31 cellular contexts compared by ENCODE assay signal in genomic region chr12:104166465-104166864, GRCh38. TPM values are rescaled to one million over a fixed set of nuclear protein-coding genes. Genes with fewer than 3 reads are reported as not detected.
DNase-seq lines count a peak whose midpoint lies in the region; ATAC-seq and TF ChIP-seq lines count a peak whose summit lies in the region.
"Had no signal": no experiment of that assay in that cellular context is flagged by ENCODE, and none has a peak within 500 bp of the region (broad histone marks: within the 10 kb centered on the region; RNA-seq: fewer than 3 reads in every experiment).

No MANE protein-coding gene starts in this region.

- H3K4ac ChIP-seq in IMR-90 (ENCODE audit: low read depth, low read length) = no peak overlapping the region

- no peak for TF ChIP-seq RAD21 in IMR-90 (IDR thresholded peaks at IDR 0.05; ENCODE audit: low read length)

- dilution Hi-C loops in IMR-90 (cut with HindIII; ENCODE audit: low sequenced_read_pairs, unreplicated experiment) = no loop called here

- H3K79me1 ChIP-seq in IMR-90 (ENCODE audit: low read depth in 1 of 2, low read length in 2 of 2) = no peaks in the 10 kb centered on the region

- H2AK9ac ChIP-seq in IMR-90 (replicated peaks; ENCODE audit: low read depth, low read length, poor library complexity) = no peak overlapping the region

- no peak overlapping the region for H2BK5ac ChIP-seq in IMR-90 (ENCODE audit: low read depth, low read length, poor library complexity, severe bottlenecking)

- H3K9me1 ChIP-seq in IMR-90 (ENCODE audit: insufficient read depth, low read length) = no peaks in the 10 kb centered on the region

- in situ Hi-C loops in IMR-90 (cut with MboI; ENCODE audit: low sequenced_read_pairs) = no loop called here
- in situ Hi-C loops in astrocyte of the cerebellum (cut with HindIII; ENCODE audit: low sequenced_read_pairs) = no loop called here

- no peaks in the 10 kb centered on the region for H3K9me3 ChIP-seq in IMR-90 (ENCODE audit: control insufficient read depth, insufficient read depth, low read length)
- no peaks in the 10 kb centered on the region for H3K9me3 ChIP-seq in heart right ventricle
- no peaks in the 10 kb centered on the region for H3K9me3 ChIP-seq in Caco-2
- H3K9me3 ChIP-seq: adrenal gland, right lobe of liver, thoracic aorta had no signal

- DNase-seq in IMR-90 = peak; percentile 60
- peak; percentile 11 for DNase-seq in astrocyte of the cerebellum (ENCODE audit: low read depth)
- DNase-seq in heart right ventricle = peak in 1 of 2 donors; percentile 9
- DNase-seq in sciatic nerve (ENCODE audit: low spot score) = no peak
- no peak for DNase-seq in Caco-2
- DNase-seq in activated T-cell treated with anti-CD3 and anti-CD28 coated beads, Interleukin-2, amount 50 U/mL, for 4 hours = no peak
- DNase-seq: activated CD4-positive, alpha-beta T cell treated with anti-CD3 and anti-CD28 coated beads for 1 hour; activated CD8-positive, alpha-beta memory T cell treated with anti-CD3 and anti-CD28 coated beads for 24 hours; activated T-cell treated with anti-CD3 and anti-CD28 coated beads, Interleukin-2, amount 50 U/mL, for 24 hours; adrenal gland; AML-193; caudate nucleus; CD4-positive, alpha-beta memory T cell; DMS153; HCEC 1CT; head of caudate nucleus; left colon; midbrain; NCI-H1092 treated with DMSO at 0.1 percent for 48 hours; NCI-H2081; NCI-H345; NCI-H774; nephron progenitor cell; PC-3; right lobe of liver; SIG-M5; stimulated activated CD4-positive, alpha-beta T cell treated with anti-CD3 and anti-CD28 coated beads, Interleukin-4, amount 100 ng/mL, for 4 hours; stimulated activated naive CD4-positive, alpha-beta T cell had no signal

- ATAC-seq in IMR-90 (ENCODE audit: low read depth) (peak; percentile 56), heart right ventricle (peak in 7 of 8 donors; percentile 46 to 66 (median 54)), sciatic nerve (peak; percentile 39), HG03039 (IDR thresholded peaks at IDR 0.05; ENCODE audit: unreplicated experiment) (no peak)
- no peak for ATAC-seq in activated T-cell treated with anti-CD3 and anti-CD28 coated beads, Interleukin-2, amount 50 U/mL, for 4 hours
- ATAC-seq: left colon, PC-3 had no signal

- no peak for TF ChIP-seq POLR2A in IMR-90 (IDR thresholded peaks at IDR 0.05; ENCODE audit: low read depth, low read length)

- intact Hi-C loops in IMR-90 (cut with micrococcal nuclease) (no loop called here), heart right ventricle (cut with DNase I) (no loop called here), sciatic nerve (cut with DNase I) (no loop called here), Caco-2 (cut with micrococcal nuclease; ENCODE audit: unreplicated experiment) (no loop called here)

- H2BK20ac ChIP-seq in IMR-90 (ENCODE audit: low read depth, low read length) = no peak overlapping the region

- POLR2A ChIA-PET in IMR-90 (lab: Charles Lee; ENCODE audit: unreplicated experiment) (no interaction called here), Caco-2 (lab: Charles Lee) (no interaction called here)

- no peaks in the 10 kb centered on the region for H3K4me1 Mint-ChIP-seq in Caco-2 (ENCODE audit: low read depth, unreplicated experiment)
- peaks cover 1% of the 10 kb centered on the region for H3K4me1 Mint-ChIP-seq in activated T-cell treated with anti-CD3 and anti-CD28 coated beads, Interleukin-2, amount 50 U/mL, for 4 hours (ENCODE audit: low read depth)
- H3K4me1 Mint-ChIP-seq: CD4-positive, alpha-beta memory T cell; nephron progenitor cell had no signal

- H2AK5ac ChIP-seq in IMR-90 (ENCODE audit: low read depth, low read length) = no peak overlapping the region

- no peaks in the 10 kb centered on the region for H3K27me3 Mint-ChIP-seq in Caco-2 (ENCODE audit: insufficient read depth, unreplicated experiment)
- peaks cover 5% of the 10 kb centered on the region for H3K27me3 Mint-ChIP-seq in activated T-cell treated with anti-CD3 and anti-CD28 coated beads, Interleukin-2, amount 50 U/mL, for 4 hours (ENCODE audit: low read depth)

- 68% methylated on average over 4 of the region's 6 CpGs; no CpG with 5 or more reads in 1 of the 2 experiments for WGBS in IMR-90 (ENCODE audit: extremely low coverage in 2 of 2, insufficient read length in 1 of 2), 2 experiments
- 74 to 82% methylated on average over 6 of the region's 6 CpGs for WGBS in heart right ventricle, 2 donors

- H3K56ac ChIP-seq in IMR-90 (ENCODE audit: extremely low read depth, insufficient read depth, low read length) = no peak overlapping the region

- H2AFZ ChIP-seq in IMR-90 (replicated peaks; ENCODE audit: low read length, poor library complexity) = peak overlapping the region; percentile 44

- no peaks in the 10 kb centered on the region for H3K9me3 Mint-ChIP-seq in Caco-2 (ENCODE audit: unreplicated experiment)
- no peaks in the 10 kb centered on the region for H3K9me3 Mint-ChIP-seq in activated T-cell treated with anti-CD3 and anti-CD28 coated beads, Interleukin-2, amount 50 U/mL, for 4 hours
- H3K9me3 Mint-ChIP-seq: CD4-positive, alpha-beta memory T cell had no signal

- no peak overlapping the region for H3K4me2 ChIP-seq in IMR-90 (ENCODE audit: low read depth, low read length)

- no peak overlapping the region for H2BK15ac ChIP-seq in IMR-90 (ENCODE audit: low read depth, low read length)

- no TSS peak for BruUV-seq in IMR-90 (replicated peaks; lab: Mats Ljungman, UMichigan)
- BruUV-seq in Caco-2 (replicated peaks; lab: Mats Ljungman, UMichigan) = no TSS peak

- no peak overlapping the region for H3K27ac Mint-ChIP-seq in Caco-2 (ENCODE audit: unreplicated experiment)
- H3K27ac Mint-ChIP-seq: activated T-cell treated with anti-CD3 and anti-CD28 coated beads, Interleukin-2, amount 50 U/mL, for 24 hours; CD4-positive, alpha-beta memory T cell; nephron progenitor cell had no signal

- no peaks in the 10 kb centered on the region for H3K27me3 ChIP-seq in IMR-90 (ENCODE audit: control insufficient read depth, insufficient read depth, low read length)
- no peaks in the 10 kb centered on the region for H3K27me3 ChIP-seq in heart right ventricle
- no peaks in the 10 kb centered on the region for H3K27me3 ChIP-seq in Caco-2 (replicated peaks; ENCODE audit: control insufficient read depth, insufficient read depth, low read length)
- H3K27me3 ChIP-seq: adrenal gland, right lobe of liver had no signal

- H4K5ac ChIP-seq in IMR-90 (ENCODE audit: low read depth, low read length) = no peak overlapping the region

- no peak overlapping the region for H3K14ac ChIP-seq in IMR-90 (replicated peaks; ENCODE audit: low read depth, low read length)

- H4K20me1 ChIP-seq in IMR-90 (ENCODE audit: insufficient read depth, low read length) = no peaks in the 10 kb centered on the region

- no peak overlapping the region for H3K18ac ChIP-seq in IMR-90 (ENCODE audit: low read depth, low read length)

- H3K9ac ChIP-seq in IMR-90 (ENCODE audit: low read depth, low read length) = no peak overlapping the region
- H3K9ac ChIP-seq: parathyroid adenoma had no signal

- H3K4me1 ChIP-seq in IMR-90 (ENCODE audit: control insufficient read depth, insufficient read depth, low read length) = no peaks in the 10 kb centered on the region; the same call in 1 of the 2 replicates
- peaks cover 4 to 32% (median 18%) of the 10 kb centered on the region in 9 donors for H3K4me1 ChIP-seq in heart right ventricle
- no peaks in the 10 kb centered on the region for H3K4me1 ChIP-seq in Caco-2
- H3K4me1 ChIP-seq: right lobe of liver had no signal

- H3K4me3 Mint-ChIP-seq in Caco-2 (ENCODE audit: unreplicated experiment) = no peak overlapping the region
- H3K4me3 Mint-ChIP-seq in activated T-cell treated with anti-CD3 and anti-CD28 coated beads, Interleukin-2, amount 50 U/mL, for 4 hours = no peak overlapping the region
- H3K4me3 Mint-ChIP-seq: activated T-cell treated with anti-CD3 and anti-CD28 coated beads, Interleukin-2, amount 50 U/mL, for 24 hours; CD4-positive, alpha-beta memory T cell; nephron progenitor cell had no signal

- TF ChIP-seq CTCF in IMR-90 (conservative IDR thresholded peaks at IDR 0.05; ENCODE audit: low read depth, low read length) (no peak), astrocyte of the cerebellum (IDR thresholded peaks at IDR 0.05; ENCODE audit: low read depth, low read length, missing control alignments) (no peak), heart right ventricle (IDR thresholded peaks at IDR 0.05) (peak in 2 of 9 donors; percentile 12 to 14), Caco-2 (IDR thresholded peaks at IDR 0.05; ENCODE audit: insufficient read depth in 1 of 2, low read depth in 1 of 2, low read length in 1 of 2, severe bottlenecking in 1 of 2, unreplicated experiment in 1 of 2) (no peak)

- CTCF ChIA-PET in IMR-90 (lab: Yijun Ruan, JAX) = interaction anchor here (0.9 kb wide), 1 partner anchor 10 kb away, joined by 3 read pairs; no protein-coding TSS in a partner anchor
- CTCF ChIA-PET in Caco-2 (lab: Charles Lee) = no interaction called here

- H3K36me3 ChIP-seq in IMR-90 (ENCODE audit: control insufficient read depth, insufficient read depth, low read length) (no peaks in the 10 kb centered on the region), heart right ventricle (no peaks in the 10 kb centered on the region), Caco-2 (ENCODE audit: control insufficient read depth, insufficient read depth, low read length) (no peaks in the 10 kb centered on the region)
- H3K36me3 ChIP-seq: adrenal gland, right lobe of liver, thoracic aorta had no signal

- no peak overlapping the region for H3K4me3 ChIP-seq in IMR-90 (ENCODE audit: insufficient read depth, low read depth, low read length)
- H3K4me3 ChIP-seq in astrocyte of the cerebellum (ENCODE audit: low read depth, low read length) = no peak overlapping the region
- no peak overlapping the region for H3K4me3 ChIP-seq in heart right ventricle
- no peak overlapping the region for H3K4me3 ChIP-seq in Caco-2 (ENCODE audit: low read depth, low read length)
- H3K4me3 ChIP-seq: adrenal gland, right lobe of liver, thoracic aorta had no signal

- H4K8ac ChIP-seq in IMR-90 (ENCODE audit: low read depth in 2 of 2, low read length in 2 of 2) = no peak overlapping the region

- H4K91ac ChIP-seq in IMR-90 (ENCODE audit: insufficient read depth, low read depth, low read length) = no peak overlapping the region

- no peak overlapping the region for H3K23ac ChIP-seq in IMR-90 (ENCODE audit: low read depth, low read length)

- no peaks in the 10 kb centered on the region for H3K36me3 Mint-ChIP-seq in Caco-2 (ENCODE audit: insufficient read depth, unreplicated experiment)
- no peaks in the 10 kb centered on the region for H3K36me3 Mint-ChIP-seq in activated T-cell treated with anti-CD3 and anti-CD28 coated beads, Interleukin-2, amount 50 U/mL, for 4 hours (ENCODE audit: insufficient read depth)
- H3K36me3 Mint-ChIP-seq: CD4-positive, alpha-beta memory T cell had no signal

- no peak overlapping the region for H2BK120ac ChIP-seq in IMR-90 (ENCODE audit: low read depth, low read length)

- no peak overlapping the region for H3K27ac ChIP-seq in IMR-90 (ENCODE audit: insufficient read depth, low read length)
- peak overlapping the region in 7 of 10 donors; percentile 20 to 68 (median 50) for H3K27ac ChIP-seq in heart right ventricle
- H3K27ac ChIP-seq: right lobe of liver, thoracic aorta had no signal

RNA-seq across cellular contexts. Expression of gene NFYB, which starts 28.5 kb away (rescaled TPM):
- total RNA-seq in IMR-90 (2012; rRNA removed) (22.2 and 31.4 TPM in 2 replicates), heart right ventricle (10 to 100 TPM; 16.1 to 53.9 (median 23.6) TPM), sciatic nerve (47.9 TPM), Caco-2 (2022) (30.8 and 36.9 TPM in 2 replicates)
- polyA plus RNA-seq in IMR-90 (2012; rRNA removed) (19.8 and 28.4 TPM in 2 replicates), heart right ventricle (10 to 100 TPM; 24.4 to 34.1 TPM)
- 4.2 and 8.0 TPM in 2 replicates for polyA plus RNA-seq in IMR-90 (2012; cell fraction: cytosol; rRNA removed)
- polyA plus RNA-seq in IMR-90 (2012; cell fraction: nucleus; rRNA removed; ENCODE audit: low replicate concordance) = 3.5 and 32.9 TPM in 2 replicates
- total RNA-seq in activated T-cell treated with anti-CD3 and anti-CD28 coated beads, Interleukin-2, amount 50 U/mL, for 4 hours = 10 to 100 TPM; 20.6 to 25.7 (median 22.9) TPM

RNA-seq across cellular contexts. Expression of gene TXNRD1, which starts 49.1 kb away (rescaled TPM):
- 582 and 671 TPM in 2 replicates for total RNA-seq in IMR-90 (2012; rRNA removed)
- 325 and 379 TPM in 2 replicates for polyA plus RNA-seq in IMR-90 (2012; rRNA removed)
- polyA plus RNA-seq in IMR-90 (2012; cell fraction: cytosol; rRNA removed) = 231 and 352 TPM in 2 replicates
- polyA plus RNA-seq in IMR-90 (2012; cell fraction: nucleus; rRNA removed; ENCODE audit: low replicate concordance) = 162 and 221 TPM in 2 replicates
- 100 to 1,000 TPM in 2 of 10 donors, 10 to 100 TPM in 8; 57.7 to 113 (median 86.9) TPM for total RNA-seq in heart right ventricle
- polyA plus RNA-seq in heart right ventricle = 10 to 100 TPM; 20.6 to 60.2 TPM
- 98.8 TPM for total RNA-seq in sciatic nerve
- total RNA-seq in Caco-2 (2022) = 104 and 115 TPM in 2 replicates
- 100 to 1,000 TPM; 157 to 195 (median 162) TPM for total RNA-seq in activated T-cell treated with anti-CD3 and anti-CD28 coated beads, Interleukin-2, amount 50 U/mL, for 4 hours

Comparison
In these comparisons a context has a peak if more than half of its experiments do, and no peak if none do; other contexts are left out.
1. ATAC-seq: peak in IMR-90 (single experiment), heart right ventricle (7 of 8) and sciatic nerve (single experiment); none in HG03039 (single experiment) and activated T-cell treated with anti-CD3 and anti-CD28 coated beads, Interleukin-2, amount 50 U/mL, for 4 hours (0 of 2).
2. DNase-seq: peak in IMR-90 (single experiment) and astrocyte of the cerebellum (single experiment); none in sciatic nerve (single experiment), Caco-2 (0 of 2) and activated T-cell treated with anti-CD3 and anti-CD28 coated beads, Interleukin-2, amount 50 U/mL, for 4 hours (single experiment).